In genomic region chr22:39684702-39685281, GRCh38 we compare ENCODE assay signal across 19 cellular contexts.
A peak's percentile ranks its signal among the peaks of the same experiment; 100 is the strongest.
DNase-seq lines count a peak whose midpoint lies in the region; ATAC-seq and TF ChIP-seq lines count a peak whose summit lies in the region.
"Had no signal": no experiment of that assay in that cellular context is flagged by ENCODE, and none has a peak within 500 bp of the region (broad histone marks: within the 10 kb centered on the region; RNA-seq: fewer than 3 reads in every experiment).

No MANE protein-coding gene starts in this region.

- H3K4me2 ChIP-seq in GM23338 (no peak overlapping the region), neural progenitor cell (no peak overlapping the region)
- H3K4me2 ChIP-seq: PC-9 had no signal

- CTCF ChIA-PET in HEK293 (lab: Yijun Ruan, JAX), result no interaction called here

- H3K4me3 ChIP-seq in GM23338, result no peak overlapping the region
- no peak overlapping the region for H3K4me3 ChIP-seq in HEK293 (ENCODE audit: low read depth, low read length)
- no peak overlapping the region for H3K4me3 ChIP-seq in neural progenitor cell
- H3K4me3 ChIP-seq: GM12878, PC-9, SK-N-MC had no signal

- no peaks in the 10 kb centered on the region for H3K9me2 ChIP-seq in GM23338 (ENCODE audit: insufficient read depth)

- no peak for DNase-seq in GM23338 (ENCODE audit: low spot score)
- DNase-seq in activated naive CD8-positive, alpha-beta T cell treated with anti-CD3 and anti-CD28 coated beads for 36 hours, result no peak
- DNase-seq in neural progenitor cell (ENCODE audit: low spot score), result no peak
- no peak for DNase-seq in NCI-H187 treated with DMSO at 0.1 percent for 48 hours (lab: John Stamatoyannopoulos, UW)
- no peak for DNase-seq in DMS153 (lab: John Stamatoyannopoulos, UW)
- DNase-seq: BE2C; CD4-positive, alpha-beta T cell; DMS79 treated with DMSO at 0.1 percent for 48 hours; KBM-7; MV-4-11; NCI-H1417 treated with DMSO at 0.1 percent for 48 hours; NCI-H2029 treated with DMSO at 0.1 percent for 48 hours; NCI-H510A; NCI-H774; PC-9 had no signal

- H3K36me3 ChIP-seq in GM23338 (ENCODE audit: insufficient read depth), result no peaks in the 10 kb centered on the region
- H3K36me3 ChIP-seq in HEK293 (ENCODE audit: control insufficient read depth in 2 of 2, insufficient read depth in 1 of 2, low read length in 2 of 2), result no peaks in the 10 kb centered on the region
- H3K36me3 ChIP-seq in neural progenitor cell, result no peaks in the 10 kb centered on the region
- H3K36me3 ChIP-seq: BE2C had no signal

- H3K27ac ChIP-seq in GM23338 (ENCODE audit: low read depth) (no peak overlapping the region), HEK293 (ENCODE audit: extremely low read depth, low read depth, low read length) (no peak overlapping the region), neural progenitor cell (no peak overlapping the region)
- H3K27ac ChIP-seq: PC-9, SK-N-MC had no signal

- H3K9me3 ChIP-seq in HEK293 (ENCODE audit: control insufficient read depth, insufficient read depth, low read depth, low read length) (no peaks in the 10 kb centered on the region), neural progenitor cell (ENCODE audit: low read depth) (no peaks in the 10 kb centered on the region)
- H3K9me3 ChIP-seq: BE2C had no signal

- no peaks in the 10 kb centered on the region for H3F3A ChIP-seq in GM23338 (replicated peaks; ENCODE audit: low read depth)
- no peaks in the 10 kb centered on the region for H3F3A ChIP-seq in neural progenitor cell (ENCODE audit: low read depth)

- H3K4me1 Mint-ChIP-seq in GM23338, result 0 out of 3 replicates have a peak, but pooled peaks cover 3% of the 10 kb centered on the region
- H3K4me1 Mint-ChIP-seq in activated naive CD8-positive, alpha-beta T cell treated with anti-CD3 and anti-CD28 coated beads for 36 hours, result peaks cover 2% of the 10 kb centered on the region
- H3K4me1 Mint-ChIP-seq in neural progenitor cell, result peaks cover 23% of the 10 kb centered on the region

- H4K20me1 ChIP-seq in GM23338 (replicated peaks; ENCODE audit: insufficient read depth), result no peaks in the 10 kb centered on the region
- no peaks in the 10 kb centered on the region for H4K20me1 ChIP-seq in neural progenitor cell (ENCODE audit: low read depth)

- POLR2A ChIA-PET in HEK293 (lab: Yijun Ruan, JAX), result no interaction called here

- H3K79me2 ChIP-seq in GM23338 (replicated peaks; ENCODE audit: insufficient read depth) (no peaks in the 10 kb centered on the region), neural progenitor cell (ENCODE audit: low read depth) (no peaks in the 10 kb centered on the region)

- H3K27me3 ChIP-seq in GM23338 (ENCODE audit: insufficient read depth) (no peaks in the 10 kb centered on the region), neural progenitor cell (no peaks in the 10 kb centered on the region)
- H3K27me3 ChIP-seq: BE2C had no signal

- TF ChIP-seq CTCF in GM23338 (conservative IDR thresholded peaks at IDR 0.05; ENCODE audit: low read depth in 2 of 2) (no peak), HEK293 (tag by site-specific recombination; IDR thresholded peaks at IDR 0.05) (no peak), neural progenitor cell (IDR thresholded peaks at IDR 0.05) (no peak)

- no peak overlapping the region for H3K27ac Mint-ChIP-seq in GM23338
- no peak overlapping the region for H3K27ac Mint-ChIP-seq in activated naive CD8-positive, alpha-beta T cell treated with anti-CD3 and anti-CD28 coated beads for 36 hours
- peak overlapping the region; percentile 82 for H3K27ac Mint-ChIP-seq in neural progenitor cell
- H3K27ac Mint-ChIP-seq: CD4-positive, alpha-beta T cell had no signal

- H3K36me3 Mint-ChIP-seq in GM23338 (ENCODE audit: low read depth), result peaks cover 3% of the 10 kb centered on the region; the same call in 1 of the 3 replicates
- no peaks in the 10 kb centered on the region for H3K36me3 Mint-ChIP-seq in activated naive CD8-positive, alpha-beta T cell treated with anti-CD3 and anti-CD28 coated beads for 36 hours
- no peaks in the 10 kb centered on the region for H3K36me3 Mint-ChIP-seq in neural progenitor cell

- no peak overlapping the region for H3K9ac ChIP-seq in neural progenitor cell

- H3K4me1 ChIP-seq in GM23338 (ENCODE audit: insufficient read depth) (no peaks in the 10 kb centered on the region), HEK293 (ENCODE audit: control insufficient read depth, insufficient read depth, low read length) (no peaks in the 10 kb centered on the region), neural progenitor cell (peaks cover 6% of the 10 kb centered on the region)
- H3K4me1 ChIP-seq: BE2C had no signal

- H2AFZ ChIP-seq in GM23338, result no peak overlapping the region
- no peak overlapping the region for H2AFZ ChIP-seq in neural progenitor cell (replicated peaks)
- H2AFZ ChIP-seq: PC-9 had no signal

- H3K4me3 Mint-ChIP-seq in GM23338 (no peak overlapping the region), neural progenitor cell (no peak overlapping the region)
- peak overlapping the region; percentile 37 for H3K4me3 Mint-ChIP-seq in activated naive CD8-positive, alpha-beta T cell treated with anti-CD3 and anti-CD28 coated beads for 36 hours
- H3K4me3 Mint-ChIP-seq: CD4-positive, alpha-beta T cell had no signal

- peak; percentile 34 for ATAC-seq in GM23338
- ATAC-seq in HG02870 (IDR thresholded peaks at IDR 0.05; ENCODE audit: unreplicated experiment), result no peak
- ATAC-seq: GM12878 had no signal

- H3K9me3 Mint-ChIP-seq in GM23338, result no peaks in the 10 kb centered on the region
- no peaks in the 10 kb centered on the region for H3K9me3 Mint-ChIP-seq in activated naive CD8-positive, alpha-beta T cell treated with anti-CD3 and anti-CD28 coated beads for 36 hours
- H3K9me3 Mint-ChIP-seq in neural progenitor cell, result no peaks in the 10 kb centered on the region
- H3K9me3 Mint-ChIP-seq: CD4-positive, alpha-beta T cell had no signal

- H3K27me3 Mint-ChIP-seq in GM23338 (ENCODE audit: insufficient read depth, low read depth, poor library complexity) (peaks cover 12% of the 10 kb centered on the region), neural progenitor cell (ENCODE audit: insufficient read depth, low read depth) (peaks cover 2% of the 10 kb centered on the region)
- peaks cover 42% of the 10 kb centered on the region for H3K27me3 Mint-ChIP-seq in activated naive CD8-positive, alpha-beta T cell treated with anti-CD3 and anti-CD28 coated beads for 36 hours

TF ChIP-seq in GM23338, 12 proteins besides CTCF, POLR2A, EP300 and RAD21 (continues in another document):
- TF ChIP-seq CREB1 (CRISPR knock-in tag; IDR thresholded peaks at IDR 0.05; ENCODE audit: low read depth) (no peak), POLR2AphosphoS5 (IDR thresholded peaks at IDR 0.05; ENCODE audit: low read depth) (no peak), EZH2 (IDR thresholded peaks at IDR 0.05; ENCODE audit: low read depth, unreplicated experiment) (no peak)

TF ChIP-seq in HEK293, 187 proteins besides CTCF, POLR2A, EP300 and RAD21 (continues in another document):
- TF ChIP-seq ZFHX2 (tag by site-specific recombination; conservative IDR thresholded peaks at IDR 0.05), result peak; percentile 92
- no peak for TF ChIP-seq ZNF621 (tag by site-specific recombination; IDR thresholded peaks at IDR 0.05)
- TF ChIP-seq ZNF211 (tag by site-specific recombination; IDR thresholded peaks at IDR 0.05; ENCODE audit: low read depth), result no peak
- TF ChIP-seq, protein P1, sequence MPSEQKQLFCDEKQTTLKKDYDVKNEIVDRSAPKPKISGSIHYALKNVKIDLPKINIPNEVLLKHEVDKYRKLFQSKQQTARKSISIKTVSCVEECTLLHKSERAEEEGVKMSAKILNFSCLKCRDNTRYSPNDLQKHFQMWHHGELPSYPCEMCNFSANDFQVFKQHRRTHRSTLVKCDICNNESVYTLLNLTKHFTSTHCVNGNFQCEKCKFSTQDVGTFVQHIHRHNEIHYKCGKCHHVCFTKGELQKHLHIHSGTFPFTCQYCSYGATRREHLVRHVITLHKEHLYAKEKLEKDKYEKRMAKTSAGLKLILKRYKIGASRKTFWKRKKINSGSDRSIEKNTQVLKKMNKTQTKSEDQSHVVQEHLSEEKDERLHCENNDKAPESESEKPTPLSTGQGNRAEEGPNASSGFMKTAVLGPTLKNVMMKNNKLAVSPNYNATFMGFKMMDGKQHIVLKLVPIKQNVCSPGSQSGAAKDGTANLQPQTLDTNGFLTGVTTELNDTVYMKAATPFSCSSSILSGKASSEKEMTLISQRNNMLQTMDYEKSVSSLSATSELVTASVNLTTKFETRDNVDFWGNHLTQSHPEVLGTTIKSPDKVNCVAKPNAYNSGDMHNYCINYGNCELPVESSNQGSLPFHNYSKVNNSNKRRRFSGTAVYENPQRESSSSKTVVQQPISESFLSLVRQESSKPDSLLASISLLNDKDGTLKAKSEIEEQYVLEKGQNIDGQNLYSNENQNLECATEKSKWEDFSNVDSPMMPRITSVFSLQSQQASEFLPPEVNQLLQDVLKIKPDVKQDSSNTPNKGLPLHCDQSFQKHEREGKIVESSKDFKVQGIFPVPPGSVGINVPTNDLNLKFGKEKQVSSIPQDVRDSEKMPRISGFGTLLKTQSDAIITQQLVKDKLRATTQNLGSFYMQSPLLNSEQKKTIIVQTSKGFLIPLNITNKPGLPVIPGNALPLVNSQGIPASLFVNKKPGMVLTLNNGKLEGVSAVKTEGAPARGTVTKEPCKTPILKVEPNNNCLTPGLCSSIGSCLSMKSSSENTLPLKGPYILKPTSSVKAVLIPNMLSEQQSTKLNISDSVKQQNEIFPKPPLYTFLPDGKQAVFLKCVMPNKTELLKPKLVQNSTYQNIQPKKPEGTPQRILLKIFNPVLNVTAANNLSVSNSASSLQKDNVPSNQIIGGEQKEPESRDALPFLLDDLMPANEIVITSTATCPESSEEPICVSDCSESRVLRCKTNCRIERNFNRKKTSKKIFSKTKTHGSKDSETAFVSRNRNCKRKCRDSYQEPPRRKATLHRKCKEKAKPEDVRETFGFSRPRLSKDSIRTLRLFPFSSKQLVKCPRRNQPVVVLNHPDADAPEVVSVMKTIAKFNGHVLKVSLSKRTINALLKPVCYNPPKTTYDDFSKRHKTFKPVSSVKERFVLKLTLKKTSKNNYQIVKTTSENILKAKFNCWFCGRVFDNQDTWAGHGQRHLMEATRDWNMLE (tag by site-specific recombination; conservative IDR thresholded peaks at IDR 0.05; ENCODE audit: low read depth), result no peak
- no peak for TF ChIP-seq ZBTB21 (tag by site-specific recombination; IDR thresholded peaks at IDR 0.05)
- TF ChIP-seq KLF1 (tag by site-specific recombination; IDR thresholded peaks at IDR 0.05), result no peak
- no peak for TF ChIP-seq MYNN (tag by site-specific recombination; IDR thresholded peaks at IDR 0.05; ENCODE audit: borderline replicate concordance)
- no peak for TF ChIP-seq ZNF830 (tag by site-specific recombination; IDR thresholded peaks at IDR 0.05; ENCODE audit: low read depth)
